Comparison of ENCODE assay signal across 10 cellular contexts in the genomic region with DNA sequence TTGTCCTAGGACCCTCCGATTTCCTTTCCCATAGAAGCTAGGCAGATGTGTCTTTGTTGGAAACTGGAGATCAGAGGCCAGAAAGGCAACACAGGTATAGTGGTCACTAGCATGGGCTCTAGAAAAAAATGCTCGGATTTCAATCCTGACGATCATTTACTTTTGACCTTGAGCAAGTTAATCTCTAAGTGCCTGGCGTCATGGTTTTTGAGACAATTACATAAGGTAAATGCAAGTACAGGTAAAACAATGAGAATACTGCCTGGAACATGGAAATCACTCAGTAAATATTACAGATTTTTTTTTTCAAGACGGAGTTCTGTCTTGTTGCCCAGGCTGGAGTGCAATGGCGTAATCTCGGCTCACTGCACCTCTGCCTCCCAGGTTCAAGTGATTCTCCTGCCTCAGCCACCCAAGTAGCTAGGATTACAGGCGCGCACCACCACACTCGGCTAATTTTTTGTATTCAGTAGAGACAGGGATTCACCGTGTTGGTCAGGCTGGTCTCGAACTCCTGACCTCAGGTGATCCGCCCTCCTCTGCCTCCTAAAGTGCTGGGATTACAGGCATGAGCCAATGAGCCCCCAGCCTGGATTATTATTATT. TPM values are rescaled to one million over a fixed set of nuclear protein-coding genes. Genes with fewer than 3 reads are reported as not detected.
DNase-seq lines count a peak whose midpoint lies in the region; ATAC-seq and TF ChIP-seq lines count a peak whose summit lies in the region.
"Had no signal": no experiment of that assay in that cellular context is flagged by ENCODE, and none has a peak within 500 bp of the region (broad histone marks: within the 10 kb centered on the region; RNA-seq: fewer than 3 reads in every experiment).

No MANE protein-coding gene starts in this region.

- peak overlapping the region; percentile 91 for H3K4me3 Mint-ChIP-seq in CD4-positive, alpha-beta T cell
- H3K4me3 Mint-ChIP-seq in IgD-negative memory B cell, result peak overlapping the region; percentile 81 to 96 (median 91)
- peak overlapping the region; percentile 88 for H3K4me3 Mint-ChIP-seq in endothelial cell (ENCODE audit: unreplicated experiment)
- peak overlapping the region; percentile 80 for H3K4me3 Mint-ChIP-seq in osteocyte (ENCODE audit: unreplicated experiment)

- peaks cover 28% of the 10 kb centered on the region for H3K4me1 Mint-ChIP-seq in CD4-positive, alpha-beta T cell (ENCODE audit: low read depth)
- peaks cover 18 to 32% (median 18%) of the 10 kb centered on the region in 3 donors for H3K4me1 Mint-ChIP-seq in IgD-negative memory B cell
- H3K4me1 Mint-ChIP-seq in endothelial cell (ENCODE audit: unreplicated experiment), result peaks cover 23% of the 10 kb centered on the region
- peaks cover 37% of the 10 kb centered on the region for H3K4me1 Mint-ChIP-seq in osteocyte (ENCODE audit: unreplicated experiment)

- no peaks in the 10 kb centered on the region for H3K27me3 Mint-ChIP-seq in CD4-positive, alpha-beta T cell
- H3K27me3 Mint-ChIP-seq in IgD-negative memory B cell (peaks cover 2% of the 10 kb centered on the region), endothelial cell (ENCODE audit: unreplicated experiment) (peaks cover 13% of the 10 kb centered on the region), osteocyte (ENCODE audit: unreplicated experiment) (no peaks in the 10 kb centered on the region)

- H3K27me3 ChIP-seq in CD4-positive, alpha-beta T cell (ENCODE audit: control insufficient read depth, insufficient read depth, low read length), result no peaks in the 10 kb centered on the region

- TF ChIP-seq CTCF in CD4-positive, alpha-beta T cell (IDR thresholded peaks at IDR 0.05), result no peak
- TF ChIP-seq CTCF in endothelial cell (IDR thresholded peaks at IDR 0.05; ENCODE audit: unreplicated experiment) (no peak), osteocyte (IDR thresholded peaks at IDR 0.05) (no peak)

- DNase-seq in CD4-positive, alpha-beta T cell, result no peak
- DNase-seq in endothelial cell (ENCODE audit: low spot score) (no peak), osteocyte (ENCODE audit: extremely low spot score, unreplicated experiment) (no peak), NCI-H1930 (lab: John Stamatoyannopoulos, UW) (no peak), amniotic stem cell (lab: John Stamatoyannopoulos, UW) (no peak)
- DNase-seq: DMS79 treated with DMSO at 0.1 percent for 48 hours had no signal

- H3K27ac ChIP-seq in CD4-positive, alpha-beta T cell (ENCODE audit: low read depth, low read length), result no peak overlapping the region
- H3K27ac ChIP-seq: KMS-11 had no signal

- POLR2A ChIA-PET in CD4-positive, alpha-beta T cell (lab: Charles Lee), result interaction anchor here (1.5 to 3.3 kb wide), 4 partner anchors 15 to 118 kb away, joined by 3 to 33 read pairs (median 24); partner anchors contain the start of genes IPO7 and TMEM41B

- no peak for ATAC-seq in CD4-positive, alpha-beta T cell (ENCODE audit: poor library complexity)
- no peak for ATAC-seq in esophagus mucosa
- no peak for ATAC-seq in GM18909 (IDR thresholded peaks at IDR 0.05; ENCODE audit: poor library complexity, unreplicated experiment)

- intact Hi-C loops in CD4-positive, alpha-beta T cell (cut with DNase I, micrococcal nuclease), result loop anchor here (5.0 to 10.0 kb wide), 4 partner anchors 46 to 196 kb away; partner anchors contain the start of genes IPO7 (in 1 of the 2), TMEM41B (in 1 of the 2) and ZNF143 (in 1 of the 2)

- peak overlapping the region; percentile 88 for H3K27ac Mint-ChIP-seq in CD4-positive, alpha-beta T cell
- H3K27ac Mint-ChIP-seq in IgD-negative memory B cell (peak overlapping the region in 1 of 3 donors; percentile 83), endothelial cell (ENCODE audit: unreplicated experiment) (peak overlapping the region; percentile 74), osteocyte (ENCODE audit: unreplicated experiment) (peak overlapping the region; percentile 90)

- CTCF ChIA-PET in CD4-positive, alpha-beta T cell (lab: Charles Lee), result interaction anchor here (1.4 to 1.6 kb wide), 2 partner anchors 14 to 240 kb away, joined by 3 to 4 read pairs; no protein-coding TSS in a partner anchor

- H3K9me3 Mint-ChIP-seq in CD4-positive, alpha-beta T cell, result no peaks in the 10 kb centered on the region
- H3K9me3 Mint-ChIP-seq in IgD-negative memory B cell, result peaks cover 0 to 1% (median 0%) of the 10 kb centered on the region in 3 donors
- H3K9me3 Mint-ChIP-seq in endothelial cell (ENCODE audit: unreplicated experiment), result no peaks in the 10 kb centered on the region
- H3K9me3 Mint-ChIP-seq in osteocyte (ENCODE audit: unreplicated experiment), result no peaks in the 10 kb centered on the region

- peaks cover 12% of the 10 kb centered on the region for H3K36me3 Mint-ChIP-seq in CD4-positive, alpha-beta T cell (ENCODE audit: low read depth)
- H3K36me3 Mint-ChIP-seq in IgD-negative memory B cell (no peaks in the 10 kb centered on the region), endothelial cell (ENCODE audit: low read depth, unreplicated experiment) (no peaks in the 10 kb centered on the region), osteocyte (ENCODE audit: unreplicated experiment) (no peaks in the 10 kb centered on the region)

- H3K9me3 ChIP-seq in CD4-positive, alpha-beta T cell (ENCODE audit: control insufficient read depth, low read length), result no peaks in the 10 kb centered on the region

RNA-seq across cellular contexts. Expression of gene DENND5A, which starts 1.1 kb away (rescaled TPM):
- total RNA-seq in CD4-positive, alpha-beta T cell, result 100 to 1,000 TPM; 101 to 103 TPM
- 9.3 TPM for polyA plus RNA-seq in IgD-negative memory B cell
- 59.5 TPM for total RNA-seq in endothelial cell (ENCODE audit: unreplicated experiment)
- total RNA-seq in osteocyte, result 115 and 122 TPM in 2 replicates
- total RNA-seq in esophagus mucosa, result 13.2 TPM

RNA-seq across cellular contexts. Expression of gene TMEM41B, which starts 48.2 kb away (rescaled TPM):
- 10 to 100 TPM; 41.4 to 42.7 TPM for total RNA-seq in CD4-positive, alpha-beta T cell
- polyA plus RNA-seq in IgD-negative memory B cell, result 9.0 TPM
- total RNA-seq in endothelial cell (ENCODE audit: unreplicated experiment), result 31.6 TPM
- 28.1 and 32.3 TPM in 2 replicates for total RNA-seq in osteocyte
- 26.3 TPM for total RNA-seq in esophagus mucosa
